In genomic region chr19:1040476-1041271, GRCh38 we compare ENCODE assay signal across 8 cellular contexts. TPM values are rescaled to one million over a fixed set of nuclear protein-coding genes. Genes with fewer than 3 reads are reported as not detected.
DNase-seq lines count a peak whose midpoint lies in the region; ATAC-seq and TF ChIP-seq lines count a peak whose summit lies in the region.

No MANE protein-coding gene starts in this region.

- H3K4me1 Mint-ChIP-seq in T-helper 1 cell treated with Interleukin-12 subunit alpha and Interleukin-12 subunit beta and Interleukin-4 antibody, amounts not matched to agents 30 μg/mL and 1 μg/mL, for 36 hours (ENCODE audit: low read depth), result peaks cover 46% of the 10 kb centered on the region
- peaks cover 24% of the 10 kb centered on the region for H3K4me1 Mint-ChIP-seq in type B pancreatic cell (ENCODE audit: unreplicated experiment)

- H3K9me3 Mint-ChIP-seq in T-helper 1 cell treated with Interleukin-12 subunit alpha and Interleukin-12 subunit beta and Interleukin-4 antibody, amounts not matched to agents 30 μg/mL and 1 μg/mL, for 36 hours, result no peaks in the 10 kb centered on the region
- H3K9me3 Mint-ChIP-seq in type B pancreatic cell, result no peaks in the 10 kb centered on the region

- H3K27ac ChIP-seq in DOHH2 (ENCODE audit: low read depth, low read length), result peak overlapping the region; percentile 99

- peaks cover 52% of the 10 kb centered on the region for H3K4me1 ChIP-seq in DOHH2 (ENCODE audit: control insufficient read depth, low read length)

- H3K9me2 ChIP-seq in DOHH2 (replicated peaks; ENCODE audit: control insufficient read depth, low read length), result no peaks in the 10 kb centered on the region

- no peaks in the 10 kb centered on the region for H3K27me3 Mint-ChIP-seq in T-helper 1 cell treated with Interleukin-12 subunit alpha and Interleukin-12 subunit beta and Interleukin-4 antibody, amounts not matched to agents 30 μg/mL and 1 μg/mL, for 36 hours (ENCODE audit: low read depth)
- no peaks in the 10 kb centered on the region for H3K27me3 Mint-ChIP-seq in type B pancreatic cell

- no peak for TF ChIP-seq CTCF in DOHH2 (IDR thresholded peaks at IDR 0.05; ENCODE audit: low read depth, low read length, poor library complexity, severe bottlenecking)
- no peak for TF ChIP-seq CTCF in type B pancreatic cell (conservative IDR thresholded peaks at IDR 0.05)

- DNase-seq in NCI-H1436 treated with DMSO at 0.1 percent for 48 hours (lab: John Stamatoyannopoulos, UW), result peak; percentile 78
- peak; percentile 92 for DNase-seq in amniotic epithelial cell (ENCODE audit: low read depth)
- peak; percentile 92 for DNase-seq in left cardiac atrium
- DNase-seq in posterior vena cava (ENCODE audit: low spot score), result peak; percentile 95
- no peak for DNase-seq in type B pancreatic cell (ENCODE audit: extremely low spot score, unreplicated experiment)

- peak overlapping the region; percentile 99 for H3K4me3 Mint-ChIP-seq in T-helper 1 cell treated with Interleukin-12 subunit alpha and Interleukin-12 subunit beta and Interleukin-4 antibody, amounts not matched to agents 30 μg/mL and 1 μg/mL, for 36 hours
- peak overlapping the region; percentile 95 for H3K4me3 Mint-ChIP-seq in type B pancreatic cell

- ATAC-seq in HG02610 (IDR thresholded peaks at IDR 0.05; ENCODE audit: unreplicated experiment), result peak; percentile 48
- ATAC-seq in left cardiac atrium, result peak; percentile 73 to 75

- H3K27ac Mint-ChIP-seq in T-helper 1 cell treated with Interleukin-12 subunit alpha and Interleukin-12 subunit beta and Interleukin-4 antibody, amounts not matched to agents 30 μg/mL and 1 μg/mL, for 36 hours, result peak overlapping the region; percentile 89
- H3K27ac Mint-ChIP-seq in type B pancreatic cell, result peak overlapping the region; percentile 87

- H3K4me2 ChIP-seq in DOHH2 (ENCODE audit: low read length), result peak overlapping the region; percentile 89

- no peaks in the 10 kb centered on the region for H3K9me3 ChIP-seq in DOHH2 (ENCODE audit: control insufficient read depth, insufficient read depth, low read length)

- H3K36me3 Mint-ChIP-seq in T-helper 1 cell treated with Interleukin-12 subunit alpha and Interleukin-12 subunit beta and Interleukin-4 antibody, amounts not matched to agents 30 μg/mL and 1 μg/mL, for 36 hours (ENCODE audit: low read depth), result peaks cover 37% of the 10 kb centered on the region
- peaks cover 7% of the 10 kb centered on the region for H3K36me3 Mint-ChIP-seq in type B pancreatic cell

- peaks cover 30% of the 10 kb centered on the region for H3F3A ChIP-seq in DOHH2 (ENCODE audit: control insufficient read depth, insufficient read depth)

- peaks cover 48% of the 10 kb centered on the region for H3K36me3 ChIP-seq in DOHH2 (ENCODE audit: control insufficient read depth, low read length)

- H3K79me2 ChIP-seq in DOHH2 (ENCODE audit: control insufficient read depth, low read length), result peaks cover 16% of the 10 kb centered on the region

- intact Hi-C loops in left cardiac atrium (cut with DNase I), result no loop called here
- intact Hi-C loops in posterior vena cava (cut with DNase I), result no loop called here

- H3K4me3 ChIP-seq in DOHH2 (ENCODE audit: low read length), result peak overlapping the region; percentile 90

- peaks cover 4% of the 10 kb centered on the region; the same call in 1 of the 2 replicates for H4K20me1 ChIP-seq in DOHH2 (ENCODE audit: control insufficient read depth, insufficient read depth, low read depth, low read length)

- no peaks in the 10 kb centered on the region for H3K27me3 ChIP-seq in DOHH2 (ENCODE audit: control insufficient read depth, low read length)

RNA-seq across cellular contexts. Expression of gene ABCA7, which starts 0.8 kb away (rescaled TPM):
- total RNA-seq in left cardiac atrium (10 to 100 TPM in 1 of 2 donors, 1 to 10 TPM in 1; 7.7 to 10.0 TPM), posterior vena cava (1 to 10 TPM; 4.0 to 4.4 TPM), type B pancreatic cell (ENCODE audit: low replicate concordance) (23.9 and 26.1 TPM in 2 replicates)

RNA-seq across cellular contexts. Expression of gene CNN2, which starts 14.3 kb away (rescaled TPM):
- 10 to 100 TPM; 74.4 to 83.8 TPM for total RNA-seq in left cardiac atrium
- total RNA-seq in posterior vena cava, result 100 to 1,000 TPM in 1 of 2 donors, 10 to 100 TPM in 1; 94.7 to 136 TPM
- total RNA-seq in type B pancreatic cell (ENCODE audit: low replicate concordance), result 276 and 279 TPM in 2 replicates

RNA-seq across cellular contexts. Expression of gene RNU6-2, which starts 19.4 kb away (rescaled TPM):
- total RNA-seq in left cardiac atrium (not detected), posterior vena cava (not detected), type B pancreatic cell (ENCODE audit: low replicate concordance) (not detected in 2 replicates)

RNA-seq across cellular contexts. Expression of gene TMEM259, which starts 19.8 kb away (rescaled TPM):
- total RNA-seq in left cardiac atrium, result 100 to 1,000 TPM; 110 to 144 TPM
- 10 to 100 TPM; 96.5 to 99.8 TPM for total RNA-seq in posterior vena cava
- total RNA-seq in type B pancreatic cell (ENCODE audit: low replicate concordance), result 157 and 173 TPM in 2 replicates

RNA-seq across cellular contexts. Expression of gene ARHGAP45, which starts 26.3 kb away (rescaled TPM):
- 10 to 100 TPM; 10.6 to 12.6 TPM for total RNA-seq in left cardiac atrium
- total RNA-seq in posterior vena cava, result 10 to 100 TPM in 1 of 2 donors, 1 to 10 TPM in 1; 10.0 to 26.8 TPM
- total RNA-seq in type B pancreatic cell (ENCODE audit: low replicate concordance), result 2.6 and 4.5 TPM in 2 replicates
